In the genomic region with DNA sequence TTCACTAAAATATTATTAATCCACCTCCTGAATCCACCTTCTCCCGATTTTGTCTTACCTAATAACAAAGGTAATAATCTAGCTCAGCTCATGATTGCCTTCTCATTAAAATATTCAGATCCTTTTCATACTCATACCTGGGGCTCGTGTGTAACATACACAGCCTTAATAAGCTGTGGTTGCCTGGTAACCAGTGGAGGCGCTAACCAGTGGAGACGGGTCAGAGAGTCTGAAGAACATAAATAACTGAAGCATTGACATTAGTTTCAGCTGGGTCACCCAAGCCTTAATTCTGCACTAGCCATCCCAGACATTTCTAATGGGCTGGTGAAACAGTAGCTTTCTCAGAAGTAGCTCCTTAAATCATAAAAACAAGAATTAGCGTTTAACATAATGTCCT, we compare ENCODE assay signal across 17 cellular contexts. TPM values are rescaled to one million over a fixed set of nuclear protein-coding genes. Genes with fewer than 3 reads are reported as not detected.
DNase-seq lines count a peak whose midpoint lies in the region; ATAC-seq and TF ChIP-seq lines count a peak whose summit lies in the region.
"Had no signal": no experiment of that assay in that cellular context is flagged by ENCODE, and none has a peak within 500 bp of the region (broad histone marks: within the 10 kb centered on the region; RNA-seq: fewer than 3 reads in every experiment).

No MANE protein-coding gene starts in this region.

- no peak overlapping the region for H2AFZ ChIP-seq in mesenchymal stem cell (ENCODE audit: low read depth, low read length)

- DNase-seq in DMS153 treated with DMSO at 0.1 percent for 48 hours (lab: John Stamatoyannopoulos, UW; ENCODE audit: unreplicated experiment) (peak; percentile 28), HEK293T (ENCODE audit: extremely low spot score) (peak; percentile 52), WTC11 (ENCODE audit: low spot score) (no peak), mesenchymal stem cell (peak; percentile 6), HUDEP-2 (lab: John Stamatoyannopoulos, UW; ENCODE audit: unreplicated experiment in 76 of 76) (no peak), HAP-1 (ENCODE audit: low spot score in 2 of 2) (no peak)
- DNase-seq: activated CD4-positive, CD25-positive, alpha-beta regulatory T cell treated with anti-CD3 and anti-CD28 coated beads, Interleukin-2, amount 50 U/mL, for 72 hours; activated effector memory CD4-positive, alpha-beta T cell treated with Interleukin-2 at 50 U/mL for 16 hours; amniotic stem cell; cerebellar nuclear complex; effector memory CD8-positive, alpha-beta T cell; hypothalamus; SJCRH30; stimulated activated naive CD4-positive, alpha-beta T cell treated with Interleukin-2 at 50 U/mL for 16 hours; transverse colon had no signal

- H3K23ac ChIP-seq in mesenchymal stem cell (ENCODE audit: low read length in 2 of 2), result no peak overlapping the region

- H3K4me3 ChIP-seq in mesenchymal stem cell (ENCODE audit: insufficient read depth in 1 of 2, low read depth in 1 of 2, low read length in 2 of 2) (no peak overlapping the region), HAP-1 (no peak overlapping the region)
- H3K4me3 ChIP-seq: SJCRH30, transverse colon had no signal

- no peak overlapping the region for H2BK5ac ChIP-seq in mesenchymal stem cell (ENCODE audit: low read depth, low read length, poor library complexity, severe bottlenecking)

- H2AK5ac ChIP-seq in mesenchymal stem cell (ENCODE audit: low read length, severe bottlenecking), result no peak overlapping the region

- H4K8ac ChIP-seq in mesenchymal stem cell (ENCODE audit: low read length), result no peak overlapping the region

- 80% methylated on average over 5 of the region's 5 CpGs for WGBS in mesenchymal stem cell

- CTCF ChIA-PET in HEK293T (lab: Yijun Ruan, JAX) (interaction anchor here (0.6 to 3.8 kb wide), 3 partner anchors 13 to 59 kb away, joined by 3 to 30 read pairs (median 3); no protein-coding TSS in a partner anchor), WTC11 (lab: Charles Lee) (interaction anchor here (0.7 kb wide), 1 partner anchor 48 kb away, joined by 3 read pairs; no protein-coding TSS in a partner anchor)

- TF ChIP-seq CTCF in WTC11 (IDR thresholded peaks at IDR 0.05), result no peak

- no peak overlapping the region for H3K4me2 ChIP-seq in mesenchymal stem cell (ENCODE audit: low read length, poor library complexity, severe bottlenecking)

- POLR2A ChIA-PET in HEK293T (lab: Yijun Ruan, JAX), result no interaction called here
- POLR2A ChIA-PET in WTC11 (lab: Charles Lee), result no interaction called here

- H3K27me3 ChIP-seq in mesenchymal stem cell (ENCODE audit: control insufficient read depth in 1 of 2, insufficient read depth in 1 of 2, low read length in 2 of 2) (no peaks in the 10 kb centered on the region), HAP-1 (ENCODE audit: low read depth) (peaks cover 7% of the 10 kb centered on the region; the same call in 1 of the 2 replicates)
- H3K27me3 ChIP-seq: SJCRH30, transverse colon had no signal

- H2BK120ac ChIP-seq in mesenchymal stem cell (ENCODE audit: low read depth, low read length), result no peak overlapping the region

- no peak overlapping the region for H2BK15ac ChIP-seq in mesenchymal stem cell (ENCODE audit: low read depth, poor library complexity, severe bottlenecking)

- H3K4me3 Mint-ChIP-seq in WTC11, result no peak overlapping the region
- H3K4me3 Mint-ChIP-seq: effector memory CD8-positive, alpha-beta T cell had no signal

- peaks cover 23% of the 10 kb centered on the region for H3K9me3 Mint-ChIP-seq in WTC11

- H3K9me3 ChIP-seq in mesenchymal stem cell (ENCODE audit: control insufficient read depth, low read length) (no peaks in the 10 kb centered on the region), HAP-1 (no peaks in the 10 kb centered on the region)
- H3K9me3 ChIP-seq: SJCRH30, transverse colon had no signal

- no peak overlapping the region for H3K9ac ChIP-seq in mesenchymal stem cell (ENCODE audit: low read length)

- H3K4ac ChIP-seq in mesenchymal stem cell (ENCODE audit: low read depth in 1 of 2, low read length in 2 of 2), result no peak overlapping the region

- in situ Hi-C loops in HAP-1 (cut with MboI; ENCODE audit: low sequenced_read_pairs), result no loop called here

- no peak overlapping the region for H3K14ac ChIP-seq in mesenchymal stem cell (ENCODE audit: low read length in 2 of 2)

- H4K91ac ChIP-seq in mesenchymal stem cell (ENCODE audit: low read length), result no peak overlapping the region

- peaks cover 27% of the 10 kb centered on the region for H3K4me1 Mint-ChIP-seq in WTC11

- no peak overlapping the region for H3K27ac ChIP-seq in mesenchymal stem cell (ENCODE audit: low read length, poor library complexity, severe bottlenecking)
- H3K27ac ChIP-seq: SJCRH30, transverse colon had no signal

- peaks cover 21% of the 10 kb centered on the region for H3K36me3 Mint-ChIP-seq in WTC11

- no peaks in the 10 kb centered on the region for H3K4me1 ChIP-seq in mesenchymal stem cell (ENCODE audit: control insufficient read depth, insufficient read depth, low read depth, low read length)
- H3K4me1 ChIP-seq in HAP-1, result peaks cover 8% of the 10 kb centered on the region; the same call in 1 of the 2 replicates
- H3K4me1 ChIP-seq: SJCRH30, transverse colon had no signal

- no peak overlapping the region for H2BK12ac ChIP-seq in mesenchymal stem cell (ENCODE audit: low read length in 2 of 2)

- no peaks in the 10 kb centered on the region for H3K27me3 Mint-ChIP-seq in WTC11 (ENCODE audit: low read depth)
- H3K27me3 Mint-ChIP-seq: progenitor cell of endocrine pancreas had no signal

- H3K79me1 ChIP-seq in mesenchymal stem cell (replicated peaks; ENCODE audit: low read length, poor library complexity, severe bottlenecking), result no peaks in the 10 kb centered on the region

- 0 out of 2 replicates have a peak, but pooled peaks have one; percentile 28 for ATAC-seq in WTC11
- no peak for ATAC-seq in HG02642 (IDR thresholded peaks at IDR 0.05; ENCODE audit: poor library complexity, unreplicated experiment)
- ATAC-seq: effector memory CD8-positive, alpha-beta T cell had no signal

- peak overlapping the region; percentile 83 for H3K27ac Mint-ChIP-seq in WTC11
- H3K27ac Mint-ChIP-seq: effector memory CD8-positive, alpha-beta T cell; progenitor cell of endocrine pancreas had no signal

- no peak overlapping the region for H3K18ac ChIP-seq in mesenchymal stem cell (ENCODE audit: low read depth in 1 of 2, low read length in 2 of 2)

- H3K36me3 ChIP-seq in mesenchymal stem cell (ENCODE audit: control insufficient read depth in 1 of 2, insufficient read depth in 2 of 2, low read depth in 1 of 2, low read length in 2 of 2) (no peaks in the 10 kb centered on the region), HAP-1 (replicated peaks) (no peaks in the 10 kb centered on the region)
- H3K36me3 ChIP-seq: SJCRH30, transverse colon had no signal

TF ChIP-seq in HEK293T, 16 proteins besides CTCF, POLR2A, EP300 and RAD21:
- TF ChIP-seq ELF4 (IDR thresholded peaks at IDR 0.05) (no peak), FOXA1 (IDR thresholded peaks at IDR 0.05) (no peak), ZNF384 (IDR thresholded peaks at IDR 0.05) (no peak), SP1 (IDR thresholded peaks at IDR 0.05) (no peak), FOXK2 (IDR thresholded peaks at IDR 0.05) (no peak)
- TF ChIP-seq, protein P1, sequence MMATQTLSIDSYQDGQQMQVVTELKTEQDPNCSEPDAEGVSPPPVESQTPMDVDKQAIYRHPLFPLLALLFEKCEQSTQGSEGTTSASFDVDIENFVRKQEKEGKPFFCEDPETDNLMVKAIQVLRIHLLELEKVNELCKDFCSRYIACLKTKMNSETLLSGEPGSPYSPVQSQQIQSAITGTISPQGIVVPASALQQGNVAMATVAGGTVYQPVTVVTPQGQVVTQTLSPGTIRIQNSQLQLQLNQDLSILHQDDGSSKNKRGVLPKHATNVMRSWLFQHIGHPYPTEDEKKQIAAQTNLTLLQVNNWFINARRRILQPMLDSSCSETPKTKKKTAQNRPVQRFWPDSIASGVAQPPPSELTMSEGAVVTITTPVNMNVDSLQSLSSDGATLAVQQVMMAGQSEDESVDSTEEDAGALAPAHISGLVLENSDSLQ (IDR thresholded peaks at IDR 0.05), result peak; percentile 67
TF ChIP-seq in HEK293T: peak in this region for 1.

TF ChIP-seq in WTC11, 78 proteins besides CTCF, POLR2A, EP300 and RAD21 (continues in another document):
- TF ChIP-seq GRHL2 (CRISPR knock-in tag; IDR thresholded peaks at IDR 0.05; ENCODE audit: insufficient replicate concordance, severe bottlenecking) (no peak), NR1H2 (CRISPR knock-in tag; IDR thresholded peaks at IDR 0.05) (no peak), CREM (CRISPR knock-in tag; IDR thresholded peaks at IDR 0.05) (no peak)
- TF ChIP-seq, protein P2, sequence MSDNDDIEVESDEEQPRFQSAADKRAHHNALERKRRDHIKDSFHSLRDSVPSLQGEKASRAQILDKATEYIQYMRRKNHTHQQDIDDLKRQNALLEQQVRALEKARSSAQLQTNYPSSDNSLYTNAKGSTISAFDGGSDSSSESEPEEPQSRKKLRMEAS (CRISPR knock-in tag; IDR thresholded peaks at IDR 0.05), result no peak

RNA-seq across cellular contexts. Expression of gene DTNA, which starts 14.8 kb away (rescaled TPM):
- 16.1 to 16.9 TPM (median 16.2 TPM) in 3 replicates for total RNA-seq in WTC11 (2021)
- 7.9 TPM for polyA plus RNA-seq in mesenchymal stem cell (2013, experiment 1 of 2)
- 7.4 TPM for polyA plus RNA-seq in mesenchymal stem cell (2013, experiment 2 of 2)

Comparison
In these comparisons a context has a peak if more than half of its experiments do, and no peak if none do; other contexts are left out.
1. DNase-seq: peak in DMS153 treated with DMSO at 0.1 percent for 48 hours (single experiment), HEK293T (single experiment) and mesenchymal stem cell (single experiment); none in WTC11 (single experiment), HUDEP-2 (0 of 76) and HAP-1 (0 of 2).